ENCODE assay signal across 20 cellular contexts in the genomic region with DNA sequence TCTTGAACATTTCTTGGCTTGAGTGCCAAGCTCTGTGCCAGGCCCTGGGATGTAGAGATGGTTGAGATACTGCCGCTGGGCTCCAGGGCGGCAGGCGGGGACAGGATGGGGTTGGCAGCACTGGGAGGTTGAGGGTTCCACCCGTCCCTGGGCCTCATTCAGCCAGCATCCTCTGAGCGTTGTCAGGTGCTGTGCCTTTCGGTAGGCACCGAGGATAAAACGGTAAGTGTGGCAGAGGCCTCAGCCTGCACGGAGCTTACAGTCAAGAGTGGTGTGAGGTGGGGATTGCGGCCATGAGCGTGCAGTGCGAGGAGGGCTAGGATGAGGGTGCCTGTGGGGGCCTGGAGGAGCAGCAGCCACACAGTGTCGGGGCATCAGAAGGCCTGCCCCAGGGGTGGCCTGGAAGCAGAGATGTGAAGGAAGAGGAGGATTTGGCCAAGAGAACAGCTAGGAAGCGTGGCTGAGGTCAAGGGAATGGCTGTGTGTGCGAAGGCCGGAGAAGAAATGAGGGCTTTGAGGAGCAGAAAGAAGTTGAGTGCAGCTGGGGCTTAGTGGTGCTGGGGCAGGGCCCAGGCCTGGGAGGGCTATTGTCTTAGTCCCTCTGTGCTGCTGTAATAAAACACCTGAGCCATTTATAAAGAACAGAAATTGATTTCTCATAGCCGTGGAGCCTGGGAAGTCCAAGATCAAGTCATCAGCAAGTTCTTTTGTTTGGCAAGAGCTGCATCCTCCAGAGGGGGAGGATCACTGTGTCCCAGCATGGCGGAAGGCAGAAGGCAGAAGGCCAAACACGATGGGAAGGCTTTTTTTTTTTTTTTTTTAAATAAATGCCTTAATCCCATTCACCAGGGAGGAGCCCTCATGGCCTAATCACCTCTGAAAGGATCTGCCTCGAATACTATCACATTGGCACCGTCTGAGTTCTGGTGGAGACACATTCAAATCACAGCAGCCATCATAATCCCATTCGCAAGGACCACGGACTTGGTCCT. TPM values are rescaled to one million over a fixed set of nuclear protein-coding genes. Genes with fewer than 3 reads are reported as not detected.
A peak's percentile ranks its signal among the peaks of the same experiment; 100 is the strongest.
DNase-seq lines count a peak whose midpoint lies in the region; ATAC-seq, FAIRE-seq and TF ChIP-seq lines count a peak whose summit lies in the region.
"Had no signal": no experiment of that assay in that cellular context is flagged by ENCODE, and none has a peak within 500 bp of the region (broad histone marks: within the 10 kb centered on the region; RNA-seq: fewer than 3 reads in every experiment).

No MANE protein-coding gene starts in this region.

- no peaks in the 10 kb centered on the region for H3K36me3 Mint-ChIP-seq in activated CD8-positive, alpha-beta memory T cell treated with anti-CD3 and anti-CD28 coated beads, Interleukin-2, amount 10 ng/mL, durations not matched to agents 7 days and 5 days
- H3K36me3 Mint-ChIP-seq: natural killer cell had no signal

- H3K27me3 Mint-ChIP-seq in activated CD8-positive, alpha-beta memory T cell treated with anti-CD3 and anti-CD28 coated beads, Interleukin-2, amount 10 ng/mL, durations not matched to agents 7 days and 5 days: no peaks in the 10 kb centered on the region

- no peak overlapping the region for H3K4me3 Mint-ChIP-seq in activated CD8-positive, alpha-beta memory T cell treated with anti-CD3 and anti-CD28 coated beads, Interleukin-2, amount 10 ng/mL, durations not matched to agents 7 days and 5 days
- H3K4me3 Mint-ChIP-seq: natural killer cell; stimulated activated naive CD8-positive, alpha-beta T cell treated with anti-CD3 and anti-CD28 coated beads, Interleukin-15, amount 100 ng/mL, for 72 hours; T-helper 2 cell treated with Interferon-gamma antibody and Interleukin-4, amounts not matched to agents 5 μg/mL and 100 μg/mL, for 36 hours had no signal

- H3K36me3 ChIP-seq in BLaER1: peaks cover 8% of the 10 kb centered on the region; the same call in 1 of the 2 replicates
- no peaks in the 10 kb centered on the region for H3K36me3 ChIP-seq in RWPE2 (ENCODE audit: low read depth)
- no peaks in the 10 kb centered on the region for H3K36me3 ChIP-seq in pancreas
- H3K36me3 ChIP-seq: Peyer's patch had no signal

- peaks cover 8% of the 10 kb centered on the region for H3K9me3 ChIP-seq in BLaER1
- H3K9me3 ChIP-seq in RWPE2 (ENCODE audit: severe bottlenecking): no peaks in the 10 kb centered on the region
- H3K9me3 ChIP-seq in pancreas: no peaks in the 10 kb centered on the region
- H3K9me3 ChIP-seq: Peyer's patch had no signal

- H3K27ac ChIP-seq in BLaER1 (no peak overlapping the region), RWPE2 (ENCODE audit: poor library complexity, severe bottlenecking) (no peak overlapping the region), pancreas (no peak overlapping the region)
- H3K27ac ChIP-seq: Peyer's patch had no signal

- FAIRE-seq in pancreas (lab: Jason Lieb, UNC): no peak
- FAIRE-seq: GM19239 had no signal

- H3K9ac ChIP-seq in BLaER1: no peak overlapping the region

- WGBS in pancreas, 2 donors: 79 to 83% methylated on average over 23 of the region's 23 CpGs

- H3K4me3 ChIP-seq in BLaER1 (no peak overlapping the region), RWPE2 (ENCODE audit: severe bottlenecking) (no peak overlapping the region), fibroblast of the aortic adventitia (ENCODE audit: low read depth, low read length) (no peak overlapping the region), pancreas (no peak overlapping the region)
- H3K4me3 ChIP-seq: Peyer's patch had no signal

- intact Hi-C loops in pancreas (cut with DNase I): no loop called here

- CTCF ChIA-PET in activated CD8-positive, alpha-beta memory T cell treated with anti-CD3 and anti-CD28 coated beads, Interleukin-2, amount 10 ng/mL, durations not matched to agents 7 days and 5 days (lab: Charles Lee): no interaction called here

- ATAC-seq in RWPE2 (ENCODE audit: low read depth) (no peak), omental fat pad (ENCODE audit: low FRiP score) (peak; percentile 56), pancreas (no peak)
- ATAC-seq in activated CD8-positive, alpha-beta memory T cell treated with anti-CD3 and anti-CD28 coated beads, Interleukin-2, amount 10 ng/mL, durations not matched to agents 7 days and 5 days: no peak
- ATAC-seq: natural killer cell; stimulated activated naive CD8-positive, alpha-beta T cell treated with anti-CD3 and anti-CD28 coated beads, Interleukin-15, amount 100 ng/mL, for 72 hours had no signal

- no peak overlapping the region for H3K27ac Mint-ChIP-seq in activated CD8-positive, alpha-beta memory T cell treated with anti-CD3 and anti-CD28 coated beads, Interleukin-2, amount 10 ng/mL, durations not matched to agents 7 days and 5 days
- H3K27ac Mint-ChIP-seq: natural killer cell; T-helper 2 cell treated with Interferon-gamma antibody and Interleukin-4, amounts not matched to agents 5 μg/mL and 100 μg/mL, for 36 hours had no signal

- DNase-seq in RWPE2 (ENCODE audit: low spot score) (peak; percentile 55), fibroblast of the aortic adventitia (ENCODE audit: low read depth) (peak; percentile 45), omental fat pad (ENCODE audit: low spot score) (no peak), pancreas (no peak), iPS-NIHi7 (ENCODE audit: extremely low spot score) (no peak), NCI-H1417 treated with DMSO at 0.1 percent for 48 hours (lab: John Stamatoyannopoulos, UW) (no peak)
- DNase-seq in activated CD8-positive, alpha-beta memory T cell treated with anti-CD3 and anti-CD28 coated beads, Interleukin-2, amount 10 ng/mL, durations not matched to agents 7 days and 5 days: no peak
- DNase-seq: activated CD4-positive, alpha-beta T cell treated with anti-CD3 and anti-CD28 coated beads, Interleukin-2, amount 50 U/mL, for 1 hour; activated T-cell treated with anti-CD3 and anti-CD28 coated beads, Interleukin-2, amount 50 U/mL, for 48 hours; amniotic stem cell; Calu3; effector CD8-positive, alpha-beta T cell; natural killer cell; NCI-H1048; NCI-H510A; stimulated activated naive CD8-positive, alpha-beta T cell treated with anti-CD3 and anti-CD28 coated beads, Interleukin-15, amount 100 ng/mL, for 72 hours had no signal

- H3K4me1 ChIP-seq in BLaER1 (peaks cover 68% of the 10 kb centered on the region), RWPE2 (ENCODE audit: insufficient read depth, poor library complexity, severe bottlenecking) (peaks cover 8% of the 10 kb centered on the region), pancreas (no peaks in the 10 kb centered on the region)
- H3K4me1 ChIP-seq: Peyer's patch had no signal

- H4K20me1 ChIP-seq in BLaER1: 0 out of 2 replicates have a peak, but pooled peaks cover 17% of the 10 kb centered on the region

- no peaks in the 10 kb centered on the region for H3K4me1 Mint-ChIP-seq in activated CD8-positive, alpha-beta memory T cell treated with anti-CD3 and anti-CD28 coated beads, Interleukin-2, amount 10 ng/mL, durations not matched to agents 7 days and 5 days
- H3K4me1 Mint-ChIP-seq: natural killer cell; stimulated activated naive CD8-positive, alpha-beta T cell treated with anti-CD3 and anti-CD28 coated beads, Interleukin-15, amount 100 ng/mL, for 72 hours had no signal

- H3K9me3 Mint-ChIP-seq in activated CD8-positive, alpha-beta memory T cell treated with anti-CD3 and anti-CD28 coated beads, Interleukin-2, amount 10 ng/mL, durations not matched to agents 7 days and 5 days (ENCODE audit: low read depth): no peaks in the 10 kb centered on the region
- H3K9me3 Mint-ChIP-seq: natural killer cell; T-helper 2 cell treated with Interferon-gamma antibody and Interleukin-4, amounts not matched to agents 5 μg/mL and 100 μg/mL, for 36 hours had no signal

- no peak for TF ChIP-seq CTCF in RWPE2 (IDR thresholded peaks at IDR 0.05; ENCODE audit: poor library complexity, severe bottlenecking)
- no peak for TF ChIP-seq CTCF in fibroblast of the aortic adventitia (IDR thresholded peaks at IDR 0.05; ENCODE audit: insufficient read depth, low read length)
- no peak for TF ChIP-seq CTCF in omental fat pad (IDR thresholded peaks at IDR 0.05)
- TF ChIP-seq CTCF in pancreas (IDR thresholded peaks at IDR 0.05): no peak

- no peaks in the 10 kb centered on the region for H3K27me3 ChIP-seq in BLaER1
- no peaks in the 10 kb centered on the region for H3K27me3 ChIP-seq in RWPE2 (ENCODE audit: insufficient read depth, poor library complexity, severe bottlenecking)
- H3K27me3 ChIP-seq in pancreas: no peaks in the 10 kb centered on the region
- H3K27me3 ChIP-seq: Peyer's patch had no signal

- peak overlapping the region; percentile 77 for H3K4me2 ChIP-seq in BLaER1

RNA-seq across cellular contexts. Expression of a gene that starts 22.7 kb away (rescaled TPM):
- total RNA-seq in fibroblast of the aortic adventitia (ENCODE audit: low replicate concordance): 8.1 and 23.3 TPM in 2 replicates
- total RNA-seq in omental fat pad: 10 to 100 TPM in 3 of 4 donors, 1 to 10 TPM in 1; 4.7 to 18.8 (median 13.7) TPM
- not detected for total RNA-seq in activated CD8-positive, alpha-beta memory T cell treated with anti-CD3 and anti-CD28 coated beads, Interleukin-2, amount 10 ng/mL, durations not matched to agents 7 days and 5 days
- 1 to 10 TPM in 3 of 6 donors, under 1 TPM in 3; 0.56 to 3.3 (median 1.4) TPM for total RNA-seq in pancreas
- polyA plus RNA-seq in pancreas: 1 to 10 TPM; 1.5 to 7.7 TPM

Comparison
In these comparisons a context has a peak if more than half of its experiments do, and no peak if none do; other contexts are left out.
1. DNase-seq: peak in RWPE2 (single experiment) and fibroblast of the aortic adventitia (single experiment); none in omental fat pad (single experiment), activated CD8-positive, alpha-beta memory T cell treated with anti-CD3 and anti-CD28 coated beads, Interleukin-2, amount 10 ng/mL, durations not matched to agents 7 days and 5 days (single experiment), pancreas (0 of 6), iPS-NIHi7 (single experiment) and NCI-H1417 treated with DMSO at 0.1 percent for 48 hours (single experiment).